Comparison of ENCODE assay signal across 8 cellular contexts in the genomic region with DNA sequence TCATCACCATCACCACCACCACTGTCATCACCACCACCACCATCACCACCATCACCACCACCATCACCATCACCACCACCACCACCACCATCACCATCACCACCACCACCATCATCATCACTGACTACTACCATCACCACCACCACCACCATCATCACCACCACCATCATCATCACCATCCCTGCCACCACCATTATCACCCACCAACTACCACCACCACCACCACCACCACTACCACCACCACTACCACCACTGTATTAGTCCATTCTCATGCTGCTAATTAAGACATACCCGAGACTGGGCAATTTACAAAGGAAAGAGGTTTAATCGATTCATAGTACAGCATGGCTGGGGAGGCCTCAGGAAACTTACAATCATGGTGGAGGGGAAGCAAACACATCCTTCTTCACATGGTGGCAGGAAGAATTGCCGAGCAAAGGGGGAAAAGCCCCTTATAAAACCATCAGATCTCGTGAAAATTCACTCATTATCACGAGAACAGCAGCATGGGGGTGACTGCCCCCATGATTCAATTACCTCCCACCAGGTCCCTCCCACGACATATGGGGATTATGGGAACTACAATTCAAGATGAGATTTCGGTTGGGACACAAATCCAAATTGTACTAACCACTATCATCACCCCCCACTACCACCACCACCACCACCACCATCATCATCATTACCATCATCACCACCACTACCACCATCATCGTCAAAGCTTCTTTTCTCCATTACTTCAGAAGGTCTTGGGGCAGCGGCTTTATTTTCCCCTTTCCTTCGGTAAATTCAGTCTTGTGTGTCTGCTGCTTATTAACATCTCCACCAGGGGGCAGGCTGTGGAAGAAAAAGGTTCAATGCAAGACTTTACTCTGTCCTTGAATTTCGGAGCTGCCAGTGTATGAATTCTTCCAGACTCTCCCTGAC. TPM values are rescaled to one million over a fixed set of nuclear protein-coding genes. Genes with fewer than 3 reads are reported as not detected.
DNase-seq lines count a peak whose midpoint lies in the region; ATAC-seq and TF ChIP-seq lines count a peak whose summit lies in the region.
"Not testable (repeated sequence)": the region's sequence is repeated elsewhere in the genome, so short reads cannot be mapped to it uniquely, and the experiment has no call there.

No MANE protein-coding gene starts in this region.

- H3K4me1 ChIP-seq in upper lobe of right lung, result not testable (repeated sequence)

- not testable (repeated sequence) for H3K27me3 ChIP-seq in upper lobe of right lung

- ATAC-seq in upper lobe of right lung, result peak; percentile 86

- not testable (repeated sequence) for H3K27ac ChIP-seq in upper lobe of right lung

- H3K36me3 ChIP-seq in upper lobe of right lung, result not testable (repeated sequence)

- H3K4me3 ChIP-seq in LNCaP clone FGC (ENCODE audit: low read depth, low read length); choroid plexus epithelial cell (ENCODE audit: low read depth, low read length); upper lobe of right lung: not testable (repeated sequence)

- H3K9me3 ChIP-seq in upper lobe of right lung, result not testable (repeated sequence)

- intact Hi-C loops in upper lobe of right lung (cut with DNase I), result not testable (repeated sequence)

- TF ChIP-seq CTCF in LNCaP clone FGC (IDR thresholded peaks at IDR 0.05; ENCODE audit: control insufficient read depth, extremely low read depth, insufficient read depth), result peak; percentile 88
- TF ChIP-seq CTCF in choroid plexus epithelial cell (conservative IDR thresholded peaks at IDR 0.05; ENCODE audit: low read depth, low read length), result peak; percentile 83
- peak; percentile 74 for TF ChIP-seq CTCF in upper lobe of right lung (IDR thresholded peaks at IDR 0.05)

- DNase-seq in ELR (ENCODE audit: low read depth) (peak; percentile 63), LNCaP clone FGC (ENCODE audit: low read depth) (peak; percentile 40), NOMO-1 treated with DMSO at 0.1 percent for 48 hours (lab: John Stamatoyannopoulos, UW; ENCODE audit: unreplicated experiment) (peak; percentile 68), choroid plexus epithelial cell (ENCODE audit: low read depth) (peak; percentile 89), iPS-NIHi11 (ENCODE audit: low spot score) (peak; percentile 63), renal cortical epithelial cell (ENCODE audit: low read depth) (peak; percentile 68)
- peak; percentile 40 for DNase-seq in activated CD4-positive, alpha-beta T cell treated with anti-CD3 and anti-CD28 coated beads, Interleukin-2, amount 50 U/mL, for 1 hour
- not testable (repeated sequence) for DNase-seq in upper lobe of right lung

RNA-seq across cellular contexts. Expression of a gene that starts 53.6 kb away (rescaled TPM):
- 1.0 and 10.6 TPM in 2 replicates for total RNA-seq in renal cortical epithelial cell
- 32.7 TPM for total RNA-seq in upper lobe of right lung
